Comparison of ENCODE assay signal across 35 cellular contexts in genomic region chr1:20318521-20318920, GRCh38.
"Had no signal": no experiment of that assay in that cellular context is flagged by ENCODE, and none has a peak within 500 bp of the region (broad histone marks: within the 10 kb centered on the region; RNA-seq: fewer than 3 reads in every experiment).

No MANE protein-coding gene starts in this region.

- H3K27ac ChIP-seq: KMS-11 had no signal

- H3K4me3 ChIP-seq: MG63 had no signal

- H3K27me3 ChIP-seq: MG63 had no signal

- H3K9me3 ChIP-seq: MG63 had no signal

- H3K9ac ChIP-seq: KMS-11 had no signal

- H3K36me3 ChIP-seq: MG63 had no signal

- H3K4me2 ChIP-seq: KMS-11 had no signal

- DNase-seq: Karpas-422, Kasumi-1, MG63, MM.1S, MV-4-11, NCI-H1048, NCI-H1092, NCI-H1092 treated with DMSO at 0.1 percent for 48 hours, NCI-H1105, NCI-H1105 treated with DMSO at 0.1 percent for 48 hours, NCI-H1417, NCI-H1417 treated with DMSO at 0.1 percent for 48 hours, NCI-H1436, NCI-H1436 treated with DMSO at 0.1 percent for 48 hours, NCI-H146, NCI-H1694, NCI-H1694 treated with DMSO at 0.1 percent for 48 hours, NCI-H187, NCI-H187 treated with DMSO at 0.1 percent for 48 hours, NCI-H1930, NCI-H2029, NCI-H2029 treated with DMSO at 0.1 percent for 48 hours, NCI-H2081, NCI-H2081 treated with DMSO at 0.1 percent for 48 hours, NCI-H2107, NCI-H2171, NCI-H2171 treated with DMSO at 0.1 percent for 48 hours, NCI-H2227 treated with DMSO at 0.1 percent for 48 hours, NCI-H226, NCI-H345, NCI-H446, NCI-H446 treated with DMSO at 0.1 percent for 48 hours, NCI-H510A, NCI-H510A treated with DMSO at 0.1 percent for 48 hours had no signal
